1 cellular context compared by ENCODE assay signal in genomic region chr3:48897401-48898376, GRCh38.
A peak's percentile ranks its signal among the peaks of the same experiment; 100 is the strongest.
TF ChIP-seq lines count a peak whose summit lies in the region.

No MANE protein-coding gene starts in this region.

TF ChIP-seq in HepG2, 621 proteins besides CTCF, POLR2A, EP300 and RAD21 (continued from another document and continues in another):
- TF ChIP-seq ZNF407 (CRISPR knock-in tag; IDR thresholded peaks at IDR 0.05; ENCODE audit: not compliant biosample characterization) (no peak), TERF1 (CRISPR knock-in tag; IDR thresholded peaks at IDR 0.05) (no peak), TSC22D2 (CRISPR knock-in tag; IDR thresholded peaks at IDR 0.05; ENCODE audit: borderline replicate concordance) (no peak), ZSCAN5A (CRISPR knock-in tag; IDR thresholded peaks at IDR 0.05; ENCODE audit: borderline replicate concordance) (no peak), SRF (IDR thresholded peaks at IDR 0.05; ENCODE audit: low read depth, low read length) (no peak), SIN3B (IDR thresholded peaks at IDR 0.05; ENCODE audit: low read length) (no peak), TCF12 (IDR thresholded peaks at IDR 0.05) (no peak), TCF12 (CRISPR knock-in tag; IDR thresholded peaks at IDR 0.05) (no peak), RBM39 (IDR thresholded peaks at IDR 0.05; ENCODE audit: low read depth, low read length, poor library complexity, severe bottlenecking) (no peak), SP5 (CRISPR knock-in tag; IDR thresholded peaks at IDR 0.05; ENCODE audit: borderline replicate concordance, low read depth) (no peak), ZNF292 (CRISPR knock-in tag; IDR thresholded peaks at IDR 0.05; ENCODE audit: borderline replicate concordance, low read depth) (no peak), ZNF225 (CRISPR knock-in tag; IDR thresholded peaks at IDR 0.05) (no peak), MNT (IDR thresholded peaks at IDR 0.05) (peak; percentile 39), CHD4 (IDR thresholded peaks at IDR 0.05; ENCODE audit: borderline replicate concordance, low read length) (no peak), ZNF446 (CRISPR knock-in tag; IDR thresholded peaks at IDR 0.05) (no peak), ZNF563 (CRISPR knock-in tag; IDR thresholded peaks at IDR 0.05) (no peak), RBM22 (optimal IDR thresholded peaks at IDR 0.05; ENCODE audit: low read length) (no peak), ZNF646 (CRISPR knock-in tag; IDR thresholded peaks at IDR 0.05) (no peak), REST (IDR thresholded peaks at IDR 0.05; ENCODE audit: borderline replicate concordance in 1 of 2, low read depth in 1 of 2, low read length in 2 of 2) (no peak), ZNF431 (CRISPR knock-in tag; IDR thresholded peaks at IDR 0.05; ENCODE audit: borderline replicate concordance, low read depth) (no peak), ZNF335 (CRISPR knock-in tag; IDR thresholded peaks at IDR 0.05) (no peak), CCAR2 (optimal IDR thresholded peaks at IDR 0.05; ENCODE audit: low read depth, low read length) (no peak), HNF4G (IDR thresholded peaks at IDR 0.05; ENCODE audit: borderline replicate concordance, low read depth, low read length) (peak; percentile 14), HNF4G (CRISPR knock-in tag; IDR thresholded peaks at IDR 0.05; ENCODE audit: borderline replicate concordance, low read depth) (no peak), KLF9 (CRISPR knock-in tag; IDR thresholded peaks at IDR 0.05; ENCODE audit: low read depth) (0 out of 2 replicates have a peak, but pooled peaks have one; percentile 38), ZNF136 (CRISPR knock-in tag; IDR thresholded peaks at IDR 0.05; ENCODE audit: low read depth) (no peak), DMTF1 (CRISPR knock-in tag; IDR thresholded peaks at IDR 0.05) (no peak), TCF7L2 (IDR thresholded peaks at IDR 0.05; ENCODE audit: low read depth, low read length) (no peak), YEATS2 (CRISPR knock-in tag; IDR thresholded peaks at IDR 0.05; ENCODE audit: borderline replicate concordance) (no peak), RORA (CRISPR knock-in tag; IDR thresholded peaks at IDR 0.05) (no peak), NCOA1 (CRISPR knock-in tag; IDR thresholded peaks at IDR 0.05) (peak; percentile 77), FLYWCH1 (CRISPR knock-in tag; IDR thresholded peaks at IDR 0.05) (no peak), CCDC6 (CRISPR knock-in tag; IDR thresholded peaks at IDR 0.05) (no peak)
